19 cellular contexts compared by ENCODE assay signal in the genomic region with DNA sequence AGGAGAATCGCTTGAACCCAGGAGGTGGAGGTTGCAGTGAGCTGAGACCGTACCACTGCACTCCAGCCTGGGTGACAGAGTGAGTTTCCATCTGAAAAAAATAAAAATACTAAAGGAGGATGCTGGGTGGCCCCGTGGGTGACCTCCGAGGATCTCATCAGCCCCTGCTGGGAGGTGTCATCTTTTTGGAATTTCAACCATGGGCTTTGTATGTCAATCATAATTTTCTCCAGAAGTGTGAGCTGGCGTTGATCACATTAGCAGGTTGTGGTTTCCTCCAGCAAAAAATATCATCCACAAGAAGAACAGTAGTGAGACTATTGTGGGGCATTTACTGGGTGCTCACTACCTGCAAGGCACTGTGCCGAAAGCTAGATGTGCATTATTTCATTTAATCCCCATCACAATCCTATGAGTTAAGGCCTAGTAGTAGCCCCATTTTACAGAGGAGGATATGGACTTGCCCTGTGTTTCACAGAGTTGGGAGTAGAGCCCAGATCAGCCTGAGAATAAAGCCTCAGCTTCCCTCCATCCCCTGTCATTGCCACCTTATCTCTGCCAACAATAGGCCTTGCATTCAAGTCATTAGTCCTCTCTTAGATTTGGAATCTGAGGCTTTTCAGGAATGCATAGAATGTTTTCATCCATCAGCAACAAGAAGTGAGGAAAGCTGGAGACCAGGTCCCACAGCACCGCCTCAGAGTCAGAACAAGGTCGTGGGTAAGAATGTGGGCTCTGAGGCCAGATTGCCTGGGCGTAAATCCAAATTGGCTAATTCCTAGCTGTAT. TPM values are rescaled to one million over a fixed set of nuclear protein-coding genes. Genes with fewer than 3 reads are reported as not detected.
A peak's percentile ranks its signal among the peaks of the same experiment; 100 is the strongest.
DNase-seq lines count a peak whose midpoint lies in the region; ATAC-seq and TF ChIP-seq lines count a peak whose summit lies in the region.
"Had no signal": no experiment of that assay in that cellular context is flagged by ENCODE, and none has a peak within 500 bp of the region (broad histone marks: within the 10 kb centered on the region; RNA-seq: fewer than 3 reads in every experiment).

No MANE protein-coding gene starts in this region.

- peak; percentile 50 for DNase-seq in GM23248
- DNase-seq in amniotic epithelial cell (ENCODE audit: low read depth): peak; percentile 51
- DNase-seq in right cardiac atrium: peak in 1 of 3 donors; percentile 57
- DNase-seq in stromal cell of bone marrow (ENCODE audit: low read depth): peak; percentile 10
- no peak for DNase-seq in effector memory CD4-positive, alpha-beta T cell
- DNase-seq in left colon: no peak
- no peak for DNase-seq in activated CD8-positive, alpha-beta memory T cell treated with anti-CD3 and anti-CD28 coated beads, Interleukin-2, amount 50 U/mL, for 48 hours
- DNase-seq in glutamatergic neuron: no peak
- DNase-seq: activated CD4-positive, alpha-beta T cell treated with anti-CD3 and anti-CD28 coated beads for 4 hours; CD8-positive, alpha-beta T cell; NCI-H2081; NCI-H69; Peyer's patch had no signal

- no peaks in the 10 kb centered on the region for H3K27me3 Mint-ChIP-seq in glutamatergic neuron (ENCODE audit: unreplicated experiment)

- no peaks in the 10 kb centered on the region for H3F3A ChIP-seq in GM23248 (ENCODE audit: insufficient read depth)

- no peak overlapping the region for H3K9ac ChIP-seq in GM23248

- no peaks in the 10 kb centered on the region for H3K36me3 ChIP-seq in GM23248 (ENCODE audit: low read depth)
- no peaks in the 10 kb centered on the region for H3K36me3 ChIP-seq in effector memory CD4-positive, alpha-beta T cell (ENCODE audit: control insufficient read depth, insufficient read depth, low read length)
- H3K36me3 ChIP-seq: Peyer's patch had no signal

- H3K27ac ChIP-seq in GM23248 (no peak overlapping the region), right cardiac atrium (ENCODE audit: low read length) (no peak overlapping the region)
- H3K27ac ChIP-seq in effector memory CD4-positive, alpha-beta T cell (ENCODE audit: insufficient read depth, low read length, poor library complexity, severe bottlenecking): no peak overlapping the region
- H3K27ac ChIP-seq: Peyer's patch had no signal

- H3K36me3 Mint-ChIP-seq in glutamatergic neuron (ENCODE audit: unreplicated experiment): no peaks in the 10 kb centered on the region
- H3K36me3 Mint-ChIP-seq: activated naive CD4-positive, alpha-beta T cell treated with anti-CD3 and anti-CD28 coated beads, Interleukin-2, amount 50 U/mL, for 24 hours; CD8-positive, alpha-beta T cell; natural killer cell treated with Interleukin-12 subunit alpha and Interleukin-12 subunit beta and Interleukin-15 and Interleukin-18, amount 100 ng/mL, for 72 hours had no signal

- no peaks in the 10 kb centered on the region for H3K9me3 Mint-ChIP-seq in glutamatergic neuron (ENCODE audit: unreplicated experiment)
- H3K9me3 Mint-ChIP-seq: activated naive CD4-positive, alpha-beta T cell treated with anti-CD3 and anti-CD28 coated beads, Interleukin-2, amount 50 U/mL, for 24 hours; CD8-positive, alpha-beta T cell; natural killer cell treated with Interleukin-12 subunit alpha and Interleukin-12 subunit beta and Interleukin-15 and Interleukin-18, amount 100 ng/mL, for 72 hours had no signal

- H3K4me3 ChIP-seq in GM23248: no peak overlapping the region
- H3K4me3 ChIP-seq in right cardiac atrium (ENCODE audit: low read length): no peak overlapping the region
- no peak overlapping the region for H3K4me3 ChIP-seq in effector memory CD4-positive, alpha-beta T cell (ENCODE audit: insufficient read depth, low read depth, low read length, poor library complexity, severe bottlenecking)
- H3K4me3 ChIP-seq: Peyer's patch had no signal

- no peak overlapping the region for H3K4me3 Mint-ChIP-seq in glutamatergic neuron (ENCODE audit: unreplicated experiment)
- H3K4me3 Mint-ChIP-seq: activated naive CD4-positive, alpha-beta T cell treated with anti-CD3 and anti-CD28 coated beads, Interleukin-2, amount 50 U/mL, for 24 hours; CD8-positive, alpha-beta T cell; natural killer cell treated with Interleukin-12 subunit alpha and Interleukin-12 subunit beta and Interleukin-15 and Interleukin-18, amount 100 ng/mL, for 72 hours had no signal

- peaks cover 6% of the 10 kb centered on the region for H3K27me3 ChIP-seq in GM23248 (replicated peaks; ENCODE audit: insufficient read depth)
- H3K27me3 ChIP-seq in right cardiac atrium (ENCODE audit: control insufficient read depth, insufficient read depth): no peaks in the 10 kb centered on the region
- no peaks in the 10 kb centered on the region for H3K27me3 ChIP-seq in effector memory CD4-positive, alpha-beta T cell (replicated peaks; ENCODE audit: control insufficient read depth, insufficient read depth, low read length, poor library complexity, severe bottlenecking)
- H3K27me3 ChIP-seq: Peyer's patch had no signal

- intact Hi-C loops in right cardiac atrium (cut with DNase I) (no loop called here), left colon (cut with DNase I, micrococcal nuclease) (no loop called here)

- ATAC-seq in right cardiac atrium (peak; percentile 61 to 91), left colon (no peak)
- ATAC-seq: CD8-positive, alpha-beta T cell; natural killer cell treated with Interleukin-12 subunit alpha and Interleukin-12 subunit beta and Interleukin-15 and Interleukin-18, amount 100 ng/mL, for 72 hours had no signal

- in situ Hi-C loops in GM23248 (cut with MboI): no loop called here

- H3K4me1 Mint-ChIP-seq in glutamatergic neuron (ENCODE audit: low read depth, unreplicated experiment): no peaks in the 10 kb centered on the region
- H3K4me1 Mint-ChIP-seq: activated naive CD4-positive, alpha-beta T cell treated with anti-CD3 and anti-CD28 coated beads, Interleukin-2, amount 50 U/mL, for 24 hours had no signal

- H2AFZ ChIP-seq in GM23248: no peak overlapping the region

- H3K9me3 ChIP-seq in GM23248 (ENCODE audit: low read depth) (no peaks in the 10 kb centered on the region), right cardiac atrium (ENCODE audit: control insufficient read depth, low read length) (no peaks in the 10 kb centered on the region)
- H3K9me3 ChIP-seq in effector memory CD4-positive, alpha-beta T cell (ENCODE audit: control insufficient read depth, low read length): no peaks in the 10 kb centered on the region
- H3K9me3 ChIP-seq: Peyer's patch had no signal

- no peaks in the 10 kb centered on the region for H3K79me2 ChIP-seq in GM23248 (ENCODE audit: insufficient read depth)

- TF ChIP-seq CTCF in glutamatergic neuron (IDR thresholded peaks at IDR 0.05; ENCODE audit: partially characterized antibody, unreplicated experiment): no peak

- H3K27ac Mint-ChIP-seq in glutamatergic neuron (ENCODE audit: unreplicated experiment): no peak overlapping the region
- H3K27ac Mint-ChIP-seq: activated naive CD4-positive, alpha-beta T cell treated with anti-CD3 and anti-CD28 coated beads, Interleukin-2, amount 50 U/mL, for 24 hours; CD8-positive, alpha-beta T cell; natural killer cell treated with Interleukin-12 subunit alpha and Interleukin-12 subunit beta and Interleukin-15 and Interleukin-18, amount 100 ng/mL, for 72 hours had no signal

- no peaks in the 10 kb centered on the region for H3K9me2 ChIP-seq in GM23248 (ENCODE audit: insufficient read depth)

- H3K4me1 ChIP-seq in GM23248 (ENCODE audit: insufficient read depth) (no peaks in the 10 kb centered on the region), right cardiac atrium (ENCODE audit: control insufficient read depth, insufficient read depth, low read length) (no peaks in the 10 kb centered on the region)
- no peaks in the 10 kb centered on the region for H3K4me1 ChIP-seq in effector memory CD4-positive, alpha-beta T cell (ENCODE audit: control insufficient read depth, insufficient read depth, low read length, poor library complexity, severe bottlenecking)
- H3K4me1 ChIP-seq: Peyer's patch had no signal

- 22% methylated on average over 9 of the region's 9 CpGs for WGBS in GM23248 (ENCODE audit: low coverage in 1 of 2, low lambda C conversion rate in 2 of 2, missing lambda C conversion rate in 2 of 2), 2 experiments
- 45% methylated on average over 9 of the region's 9 CpGs for WGBS in right cardiac atrium

- H3K4me2 ChIP-seq in GM23248 (ENCODE audit: unreplicated experiment): no peak overlapping the region

- no peaks in the 10 kb centered on the region for H4K20me1 ChIP-seq in GM23248 (ENCODE audit: insufficient read depth)

RNA-seq across cellular contexts. Expression of a gene that starts 39.8 kb away (rescaled TPM):
- not detected in 2 replicates for total RNA-seq in GM23248 (2014; rRNA removed; shearing (Covaris generic))
- polyA plus RNA-seq in GM23248 (2016; fragmentation: Nextera tagmentation; extraction: Ambion mirVana) (not detected in 2 replicates), right cardiac atrium (0.32 TPM)
- total RNA-seq in right cardiac atrium (under 1 TPM; 0.03 to 0.45 (median 0.11) TPM), left colon (under 1 TPM; 0.09 to 0.45 TPM), glutamatergic neuron (ENCODE audit: unreplicated experiment) (79.3 TPM)
- total RNA-seq: CD8-positive, alpha-beta T cell; endothelial cell of umbilical vein; liver; natural killer cell treated with Interleukin-12 subunit alpha and Interleukin-12 subunit beta and Interleukin-15 and Interleukin-18, amount 100 ng/mL, for 72 hours; pulmonary artery endothelial cell; T-helper 1 cell treated with Interleukin-12 subunit alpha and Interleukin-12 subunit beta and Interleukin-4 antibody, amounts not matched to agents 30 ng/mL and 1 ng/mL, for 36 hours had no signal
- polyA plus RNA-seq: endothelial cell of umbilical vein had no signal

Comparison
In these comparisons a context has a peak if more than half of its experiments do, and no peak if none do; other contexts are left out.
1. DNase-seq: peak in GM23248 (single experiment), amniotic epithelial cell (single experiment) and stromal cell of bone marrow (single experiment); none in effector memory CD4-positive, alpha-beta T cell (0 of 3), left colon (0 of 2), activated CD8-positive, alpha-beta memory T cell treated with anti-CD3 and anti-CD28 coated beads, Interleukin-2, amount 50 U/mL, for 48 hours (single experiment) and glutamatergic neuron (single experiment).
2. RNA of a gene that starts 39.8 kb away (total RNA-seq): 79.3 TPM in glutamatergic neuron (single experiment); 0.09 to 0.45 TPM in left colon, 0.03 to 0.45 TPM in right cardiac atrium and not detected in GM23248; every median in the first group is over 10 times any median in the second.